Comparison of ENCODE assay signal across 8 cellular contexts in the genomic region with DNA sequence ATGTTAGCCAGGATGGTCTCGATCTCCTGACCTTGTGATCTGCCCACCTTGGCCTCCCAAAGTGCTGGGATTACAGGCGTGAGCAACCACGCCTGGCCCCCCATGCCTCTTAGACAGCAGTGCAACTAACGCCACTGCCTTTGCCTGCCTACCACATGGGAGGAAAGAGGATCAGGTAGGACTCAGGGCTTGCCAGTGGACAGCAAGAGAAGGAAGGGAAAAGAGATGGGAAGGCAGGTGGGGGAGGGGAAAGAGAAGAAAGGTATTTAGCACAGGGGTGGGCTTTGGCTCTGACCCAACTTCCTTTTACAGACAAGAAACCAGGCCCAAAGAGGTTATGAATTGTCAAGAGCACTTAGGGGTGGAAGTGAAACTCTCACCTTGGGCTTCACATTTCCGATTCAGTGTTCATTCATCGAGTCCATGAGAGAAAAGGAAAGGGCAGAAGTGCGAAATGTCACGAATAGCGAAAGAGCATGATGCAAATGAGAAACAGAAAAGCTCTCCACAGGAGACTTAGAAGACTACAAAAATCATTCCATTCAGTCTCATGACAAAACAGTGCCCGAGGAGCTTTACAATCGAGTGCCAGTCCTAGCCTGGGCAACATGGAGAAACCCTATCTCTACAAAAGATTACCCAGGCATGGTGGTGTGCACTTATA. TPM values are rescaled to one million over a fixed set of nuclear protein-coding genes. Genes with fewer than 3 reads are reported as not detected.
DNase-seq lines count a peak whose midpoint lies in the region; ATAC-seq lines count a peak whose summit lies in the region.

No MANE protein-coding gene starts in this region.

- H3K27me3 Mint-ChIP-seq in activated CD8-positive, alpha-beta T cell treated with anti-CD3 and anti-CD28 coated beads, Interleukin-2, amount 10 ng/mL, durations not matched to agents 7 days and 5 days (ENCODE audit: low read depth) = no peaks in the 10 kb centered on the region
- H3K27me3 Mint-ChIP-seq in stimulated activated naive CD8-positive, alpha-beta T cell treated with anti-CD3 and anti-CD28 coated beads, Interleukin-15, Interleukin-2, amounts not matched to agents 100 ng/mL and 50 ng/mL, for 24 hours = no peaks in the 10 kb centered on the region

- H3K4me3 Mint-ChIP-seq in activated CD8-positive, alpha-beta T cell treated with anti-CD3 and anti-CD28 coated beads, Interleukin-2, amount 10 ng/mL, durations not matched to agents 7 days and 5 days = peak overlapping the region; percentile 50
- peak overlapping the region; percentile 73 for H3K4me3 Mint-ChIP-seq in stimulated activated naive CD8-positive, alpha-beta T cell treated with anti-CD3 and anti-CD28 coated beads, Interleukin-15, Interleukin-2, amounts not matched to agents 100 ng/mL and 50 ng/mL, for 24 hours

- peak; percentile 44 for DNase-seq in activated naive CD4-positive, alpha-beta T cell treated with Interleukin-2 at 50 U/mL for 16 hours
- no peak for DNase-seq in activated naive CD4-positive, alpha-beta T cell (lab: John Stamatoyannopoulos, UW)
- DNase-seq in activated CD8-positive, alpha-beta T cell treated with anti-CD3 and anti-CD28 coated beads, Interleukin-2, amount 10 ng/mL, durations not matched to agents 7 days and 5 days = peak; percentile 74
- DNase-seq in islet precursor cell = no peak
- DNase-seq in DMS 273 treated with DMSO at 0.1 percent for 48 hours (lab: John Stamatoyannopoulos, UW) = no peak
- DNase-seq in cerebellar nuclear complex (lab: John Stamatoyannopoulos, UW) = no peak

- H3K36me3 Mint-ChIP-seq in activated CD8-positive, alpha-beta T cell treated with anti-CD3 and anti-CD28 coated beads, Interleukin-2, amount 10 ng/mL, durations not matched to agents 7 days and 5 days (ENCODE audit: low read depth) = peaks cover 8% of the 10 kb centered on the region
- no peaks in the 10 kb centered on the region for H3K36me3 Mint-ChIP-seq in stimulated activated naive CD8-positive, alpha-beta T cell treated with anti-CD3 and anti-CD28 coated beads, Interleukin-15, Interleukin-2, amounts not matched to agents 100 ng/mL and 50 ng/mL, for 24 hours (ENCODE audit: low read depth)

- no peaks in the 10 kb centered on the region for H3K9me3 Mint-ChIP-seq in activated CD8-positive, alpha-beta T cell treated with anti-CD3 and anti-CD28 coated beads, Interleukin-2, amount 10 ng/mL, durations not matched to agents 7 days and 5 days (ENCODE audit: insufficient read depth)
- peaks cover 4% of the 10 kb centered on the region for H3K9me3 Mint-ChIP-seq in stimulated activated naive CD8-positive, alpha-beta T cell treated with anti-CD3 and anti-CD28 coated beads, Interleukin-15, Interleukin-2, amounts not matched to agents 100 ng/mL and 50 ng/mL, for 24 hours

- POLR2A ChIA-PET in activated CD8-positive, alpha-beta T cell treated with anti-CD3 and anti-CD28 coated beads, Interleukin-2, amount 10 ng/mL, durations not matched to agents 7 days and 5 days (lab: Charles Lee) = interaction anchor here (1.5 to 2.5 kb wide), 2 partner anchors 37 to 79 kb away, joined by 4 to 12 read pairs; partner anchors contain the start of genes CDK5R1 and PSMD11

- CTCF ChIA-PET in activated CD8-positive, alpha-beta T cell treated with anti-CD3 and anti-CD28 coated beads, Interleukin-2, amount 10 ng/mL, durations not matched to agents 7 days and 5 days (lab: Charles Lee) = interaction anchor here (1.0 to 3.9 kb wide), 13 partner anchors 11 to 136 kb away, joined by 3 to 27 read pairs (median 4); partner anchors contain the start of genes CDK5R1 and PSMD11

- peak overlapping the region; percentile 87 for H3K27ac Mint-ChIP-seq in activated CD8-positive, alpha-beta T cell treated with anti-CD3 and anti-CD28 coated beads, Interleukin-2, amount 10 ng/mL, durations not matched to agents 7 days and 5 days
- peak overlapping the region; percentile 98 for H3K27ac Mint-ChIP-seq in stimulated activated naive CD8-positive, alpha-beta T cell treated with anti-CD3 and anti-CD28 coated beads, Interleukin-15, Interleukin-2, amounts not matched to agents 100 ng/mL and 50 ng/mL, for 24 hours

- peaks cover 77% of the 10 kb centered on the region for H3K4me1 Mint-ChIP-seq in activated CD8-positive, alpha-beta T cell treated with anti-CD3 and anti-CD28 coated beads, Interleukin-2, amount 10 ng/mL, durations not matched to agents 7 days and 5 days (ENCODE audit: low read depth)
- H3K4me1 Mint-ChIP-seq in stimulated activated naive CD8-positive, alpha-beta T cell treated with anti-CD3 and anti-CD28 coated beads, Interleukin-15, Interleukin-2, amounts not matched to agents 100 ng/mL and 50 ng/mL, for 24 hours (ENCODE audit: low read depth) = peaks cover 78% of the 10 kb centered on the region

- ATAC-seq in HG03066 (IDR thresholded peaks at IDR 0.05; ENCODE audit: low read depth, unreplicated experiment) = peak; percentile 49
- peak; percentile 62 for ATAC-seq in activated CD8-positive, alpha-beta T cell treated with anti-CD3 and anti-CD28 coated beads, Interleukin-2, amount 10 ng/mL, durations not matched to agents 7 days and 5 days

RNA-seq across cellular contexts. Expression of gene CDK5R1, which starts 36.4 kb away (rescaled TPM):
- 1 to 10 TPM; 5.8 to 6.5 TPM for total RNA-seq in activated CD8-positive, alpha-beta T cell treated with anti-CD3 and anti-CD28 coated beads, Interleukin-2, amount 10 ng/mL, durations not matched to agents 7 days and 5 days

Comparison
In these comparisons a context has a peak if more than half of its experiments do, and no peak if none do; other contexts are left out.
1. DNase-seq: peak in activated naive CD4-positive, alpha-beta T cell treated with Interleukin-2 at 50 U/mL for 16 hours (single experiment) and activated CD8-positive, alpha-beta T cell treated with anti-CD3 and anti-CD28 coated beads, Interleukin-2, amount 10 ng/mL, durations not matched to agents 7 days and 5 days (single experiment); none in activated naive CD4-positive, alpha-beta T cell (0 of 4), islet precursor cell (single experiment), DMS 273 treated with DMSO at 0.1 percent for 48 hours (single experiment) and cerebellar nuclear complex (0 of 2).